11 cellular contexts compared by ENCODE assay signal in genomic region chr15:71252036-71252898, GRCh38.
DNase-seq lines count a peak whose midpoint lies in the region; ATAC-seq and TF ChIP-seq lines count a peak whose summit lies in the region.
"Had no signal": no experiment of that assay in that cellular context is flagged by ENCODE, and none has a peak within 500 bp of the region (broad histone marks: within the 10 kb centered on the region; RNA-seq: fewer than 3 reads in every experiment).

No MANE protein-coding gene starts in this region.

- DNase-seq in heart right ventricle (no peak), Right ventricle myocardium inferior (ENCODE audit: missing footprints) (no peak), astrocyte of the hippocampus (ENCODE audit: low read depth, low spot score) (peak; percentile 20), left colon (no peak), NCI-H1694 (lab: John Stamatoyannopoulos, UW) (no peak), endothelial cell (ENCODE audit: low spot score) (no peak)
- DNase-seq: natural killer cell; NCI-H1930; stimulated activated CD4-positive, alpha-beta T cell treated with anti-CD3 and anti-CD28 coated beads, Interleukin-2, amount 100 ng/mL, for 48 hours had no signal

- no peaks in the 10 kb centered on the region for H3K36me3 Mint-ChIP-seq in endothelial cell (ENCODE audit: low read depth, unreplicated experiment)
- H3K36me3 Mint-ChIP-seq: natural killer cell had no signal

- ATAC-seq in heart right ventricle (peak in 6 of 8 donors; percentile 31 to 41 (median 35)), Right ventricle myocardium inferior (no peak), left colon (peak; percentile 85), HG03108 (IDR thresholded peaks at IDR 0.05; ENCODE audit: unreplicated experiment) (no peak), HG02610 (IDR thresholded peaks at IDR 0.05; ENCODE audit: unreplicated experiment) (no peak)
- ATAC-seq: natural killer cell had no signal

- no peaks in the 10 kb centered on the region for H3K27me3 Mint-ChIP-seq in endothelial cell (ENCODE audit: unreplicated experiment)

- H3K4me3 Mint-ChIP-seq in endothelial cell (ENCODE audit: unreplicated experiment): no peak overlapping the region
- H3K4me3 Mint-ChIP-seq: natural killer cell had no signal

- intact Hi-C loops in heart right ventricle (cut with DNase I): no loop called here
- intact Hi-C loops in Right ventricle myocardium inferior (cut with DNase I): no loop called here
- intact Hi-C loops in left colon (cut with DNase I, micrococcal nuclease): no loop called here

- TF ChIP-seq CTCF in heart right ventricle (IDR thresholded peaks at IDR 0.05) (no peak), endothelial cell (IDR thresholded peaks at IDR 0.05; ENCODE audit: unreplicated experiment) (no peak)

- no peaks in the 10 kb centered on the region for H3K9me3 Mint-ChIP-seq in endothelial cell (ENCODE audit: unreplicated experiment)
- H3K9me3 Mint-ChIP-seq: natural killer cell had no signal

- 59 to 66% methylated on average over 6 of the region's 6 CpGs for WGBS in heart right ventricle, 2 donors

- H3K27ac ChIP-seq in heart right ventricle: peak overlapping the region; percentile 44 to 72 (median 68)

- H3K4me1 Mint-ChIP-seq in endothelial cell (ENCODE audit: unreplicated experiment): no peaks in the 10 kb centered on the region
- H3K4me1 Mint-ChIP-seq: natural killer cell had no signal

- no peak overlapping the region for H3K4me3 ChIP-seq in heart right ventricle

- no peaks in the 10 kb centered on the region for H3K27me3 ChIP-seq in heart right ventricle

- peaks cover 0 to 9% (median 0%) of the 10 kb centered on the region in 9 donors for H3K36me3 ChIP-seq in heart right ventricle

- peaks cover 6 to 50% (median 44%) of the 10 kb centered on the region in 9 donors for H3K4me1 ChIP-seq in heart right ventricle

- H3K9me3 ChIP-seq in heart right ventricle: no peaks in the 10 kb centered on the region

- H3K27ac Mint-ChIP-seq in endothelial cell (ENCODE audit: unreplicated experiment): no peak overlapping the region
- H3K27ac Mint-ChIP-seq: natural killer cell had no signal

Comparison
In these comparisons a context has a peak if more than half of its experiments do, and no peak if none do; other contexts are left out.
1. ATAC-seq: peak in heart right ventricle (6 of 8) and left colon (single experiment); none in Right ventricle myocardium inferior (single experiment), HG03108 (single experiment) and HG02610 (single experiment).